8 cellular contexts compared by ENCODE assay signal in the genomic region with DNA sequence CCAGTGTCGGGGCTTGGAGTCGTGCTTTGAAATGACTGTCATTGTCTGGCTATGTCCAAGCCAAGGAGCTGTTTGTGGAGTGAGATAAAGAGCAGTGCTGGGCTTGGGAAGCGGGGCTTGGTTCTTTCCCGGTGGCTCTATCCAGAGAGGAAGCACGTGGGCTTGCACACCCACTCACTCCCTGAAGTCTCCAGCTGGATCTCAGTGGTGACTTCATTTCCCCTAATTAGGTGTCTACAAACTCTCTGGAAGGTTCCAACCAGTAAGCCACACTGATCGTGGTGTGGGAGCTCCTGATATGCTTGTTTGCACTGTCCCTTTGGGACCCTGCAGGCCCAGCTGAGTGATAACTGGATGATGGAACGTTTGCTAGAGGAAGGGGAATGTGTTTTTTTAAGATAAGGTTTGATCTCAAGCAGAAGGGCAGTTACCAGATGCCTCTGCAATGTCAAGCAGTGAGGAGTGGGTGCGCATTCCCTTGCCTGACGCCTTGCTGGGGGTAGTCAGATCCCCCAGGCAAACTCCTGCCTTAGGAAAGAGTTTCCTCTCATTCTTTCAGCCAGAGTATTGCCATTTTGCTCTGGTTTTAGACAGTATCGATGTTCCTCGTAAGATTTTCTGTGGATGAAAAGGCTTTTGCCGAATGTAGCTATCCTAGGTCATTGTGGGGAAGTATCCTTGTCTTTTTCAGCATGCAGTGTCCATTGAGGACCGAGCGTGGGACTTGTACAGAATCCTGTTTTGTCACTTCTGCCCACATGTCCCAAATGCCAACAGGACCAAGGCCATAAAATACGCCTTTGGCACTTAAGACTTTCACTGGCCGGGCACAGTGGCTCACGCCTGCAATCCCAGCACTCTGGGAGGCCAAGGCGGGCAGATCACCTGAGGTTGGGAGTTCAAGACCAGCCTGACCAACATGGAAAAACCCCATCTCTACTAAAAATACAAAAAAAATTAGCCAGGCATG.
A peak's percentile ranks its signal among the peaks of the same experiment; 100 is the strongest.
DNase-seq lines count a peak whose midpoint lies in the region; ATAC-seq and TF ChIP-seq lines count a peak whose summit lies in the region.

No MANE protein-coding gene starts in this region.

- H3K36me3 Mint-ChIP-seq in stimulated activated naive CD8-positive, alpha-beta T cell treated with anti-CD3 and anti-CD28 coated beads, Interleukin-15, Interleukin-2, amounts not matched to agents 100 ng/mL and 50 ng/mL, for 24 hours (ENCODE audit: low read depth): peaks cover 88% of the 10 kb centered on the region

- peaks cover 94% of the 10 kb centered on the region for H3K4me1 Mint-ChIP-seq in stimulated activated naive CD8-positive, alpha-beta T cell treated with anti-CD3 and anti-CD28 coated beads, Interleukin-15, Interleukin-2, amounts not matched to agents 100 ng/mL and 50 ng/mL, for 24 hours (ENCODE audit: low read depth)
- peaks cover 86% of the 10 kb centered on the region for H3K4me1 Mint-ChIP-seq in stimulated activated naive CD8-positive, alpha-beta T cell treated with anti-CD3 and anti-CD28 coated beads, Interleukin-15, amount 100 ng/mL, for 72 hours

- no peak overlapping the region for H3K4me3 Mint-ChIP-seq in stimulated activated naive CD8-positive, alpha-beta T cell treated with anti-CD3 and anti-CD28 coated beads, Interleukin-15, Interleukin-2, amounts not matched to agents 100 ng/mL and 50 ng/mL, for 24 hours
- H3K4me3 Mint-ChIP-seq in stimulated activated naive CD8-positive, alpha-beta T cell treated with anti-CD3 and anti-CD28 coated beads, Interleukin-15, amount 100 ng/mL, for 72 hours: peak overlapping the region in 1 of 2 donors; percentile 44

- no peak for TF ChIP-seq CTCF in coronary artery (IDR thresholded peaks at IDR 0.05)

- no peak overlapping the region for H3K4me3 ChIP-seq in coronary artery

- H3K27me3 Mint-ChIP-seq in stimulated activated naive CD8-positive, alpha-beta T cell treated with anti-CD3 and anti-CD28 coated beads, Interleukin-15, Interleukin-2, amounts not matched to agents 100 ng/mL and 50 ng/mL, for 24 hours: no peaks in the 10 kb centered on the region
- H3K27me3 Mint-ChIP-seq in stimulated activated naive CD8-positive, alpha-beta T cell treated with anti-CD3 and anti-CD28 coated beads, Interleukin-15, amount 100 ng/mL, for 72 hours: no peaks in the 10 kb centered on the region

- H3K27ac Mint-ChIP-seq in stimulated activated naive CD8-positive, alpha-beta T cell treated with anti-CD3 and anti-CD28 coated beads, Interleukin-15, Interleukin-2, amounts not matched to agents 100 ng/mL and 50 ng/mL, for 24 hours: peak overlapping the region; percentile 59
- no peak overlapping the region for H3K27ac Mint-ChIP-seq in stimulated activated naive CD8-positive, alpha-beta T cell treated with anti-CD3 and anti-CD28 coated beads, Interleukin-15, amount 100 ng/mL, for 72 hours

- H3K9me3 Mint-ChIP-seq in stimulated activated naive CD8-positive, alpha-beta T cell treated with anti-CD3 and anti-CD28 coated beads, Interleukin-15, Interleukin-2, amounts not matched to agents 100 ng/mL and 50 ng/mL, for 24 hours: peaks cover 11% of the 10 kb centered on the region
- H3K9me3 Mint-ChIP-seq in stimulated activated naive CD8-positive, alpha-beta T cell treated with anti-CD3 and anti-CD28 coated beads, Interleukin-15, amount 100 ng/mL, for 72 hours: peaks cover 7 to 15% of the 10 kb centered on the region in 2 donors

- ATAC-seq in stimulated activated naive CD8-positive, alpha-beta T cell treated with anti-CD3 and anti-CD28 coated beads, Interleukin-15, amount 100 ng/mL, for 72 hours: no peak
- no peak for ATAC-seq in HG02678 (IDR thresholded peaks at IDR 0.05; ENCODE audit: unreplicated experiment)
- no peak for ATAC-seq in GM19452 (IDR thresholded peaks at IDR 0.05; ENCODE audit: unreplicated experiment)

- peak overlapping the region; percentile 90 to 95 for H3K27ac ChIP-seq in coronary artery

- no peak for DNase-seq in stimulated activated naive CD8-positive, alpha-beta T cell treated with anti-CD3 and anti-CD28 coated beads, Interleukin-15, amount 100 ng/mL, for 72 hours
- DNase-seq in coronary artery (ENCODE audit: low spot score) (peak; percentile 92), lung microvascular endothelial cell (ENCODE audit: low read depth in 2 of 2) (peak; percentile 86 to 98), NCI-H2196 treated with DMSO at 0.1 percent for 48 hours (lab: John Stamatoyannopoulos, UW; ENCODE audit: unreplicated experiment) (no peak), hippocampal formation (lab: John Stamatoyannopoulos, UW) (no peak)

Comparison
In these comparisons a context has a peak if more than half of its experiments do, and no peak if none do; other contexts are left out.
1. DNase-seq: peak in coronary artery (single experiment) and lung microvascular endothelial cell (2 of 2); none in stimulated activated naive CD8-positive, alpha-beta T cell treated with anti-CD3 and anti-CD28 coated beads, Interleukin-15, amount 100 ng/mL, for 72 hours (0 of 2), NCI-H2196 treated with DMSO at 0.1 percent for 48 hours (single experiment) and hippocampal formation (0 of 2).